In genomic region chr18:55448390-55448789, GRCh38 we compare ENCODE assay signal across 24 cellular contexts.
DNase-seq lines count a peak whose midpoint lies in the region; ATAC-seq, FAIRE-seq and TF ChIP-seq lines count a peak whose summit lies in the region.
"Had no signal": no experiment of that assay in that cellular context is flagged by ENCODE, and none has a peak within 500 bp of the region (broad histone marks: within the 10 kb centered on the region; RNA-seq: fewer than 3 reads in every experiment).

No MANE protein-coding gene starts in this region.

- no peak overlapping the region for H2AK5ac ChIP-seq in H1 (ENCODE audit: low read depth, low read length)

- H3K23me2 ChIP-seq in H1 (ENCODE audit: low read depth, low read length) = no peaks in the 10 kb centered on the region; the same call in 1 of the 2 replicates

- no peak for TF ChIP-seq POLR2A in H1 (IDR thresholded peaks at IDR 0.05; ENCODE audit: control extremely low read depth in 1 of 2, low read depth in 2 of 2, low read length in 2 of 2)

- H3K36me3 ChIP-seq in BLaER1 (peaks cover 80% of the 10 kb centered on the region), H1 (ENCODE audit: control insufficient read depth in 2 of 4, insufficient read depth in 4 of 4, low read length in 3 of 4) (peaks cover 0 to 12% (median 0%) of the 10 kb centered on the region in 4 experiments; a peak in 1 of 8 replicates)

- FAIRE-seq in D721Med (lab: Jason Lieb, UNC) (peak; percentile 99), H1 (lab: Jason Lieb, UNC) (no peak)
- FAIRE-seq: GM18507 had no signal

- H3K56ac ChIP-seq in H1 (replicated peaks; ENCODE audit: insufficient read length, low read depth, low read length) = no peak overlapping the region

- H2BK20ac ChIP-seq in H1 (ENCODE audit: low read length) = no peak overlapping the region

- no peak overlapping the region for H3K18ac ChIP-seq in H1 (ENCODE audit: extremely low read depth, low read length)

- H3K27me3 ChIP-seq in BLaER1 = no peaks in the 10 kb centered on the region
- no peaks in the 10 kb centered on the region for H3K27me3 ChIP-seq in H1 (replicated peaks in 1 of 4; ENCODE audit: control insufficient read depth in 3 of 4, extremely low read depth in 1 of 4, insufficient read depth in 3 of 4, low read length in 3 of 4)
- H3K27me3 ChIP-seq: BE2C had no signal

- no peak overlapping the region for H2BK12ac ChIP-seq in H1 (ENCODE audit: low read depth, low read length)

- H3K4me3 ChIP-seq in BLaER1 (no peak overlapping the region), H1 (ENCODE audit: extremely low read depth in 1 of 4, insufficient read depth in 2 of 4, low read depth in 3 of 4, low read length in 4 of 4) (no peak overlapping the region)
- H3K4me3 ChIP-seq: GM23338 had no signal

- H3K23ac ChIP-seq in H1 (ENCODE audit: insufficient read length) = no peak overlapping the region

- intact Hi-C loops in posterior cingulate gyrus (cut with DNase I) = no loop called here

- no peak overlapping the region for H2AFZ ChIP-seq in H1 (ENCODE audit: low read length)
- H2AFZ ChIP-seq: GM23338 had no signal

- no peak overlapping the region for H2BK120ac ChIP-seq in H1 (replicated peaks; ENCODE audit: low read depth, low read length)

- TF ChIP-seq RAD21 in H1 (IDR thresholded peaks at IDR 0.05 in 1 of 2, conservative IDR thresholded peaks at IDR 0.05 in 1 of 2; ENCODE audit: low read depth in 2 of 2, low read length in 2 of 2) = no peak

- H3K27ac ChIP-seq in BLaER1 = 0 out of 2 replicates have a peak overlapping the region, but pooled peaks have one; percentile 3
- no peak overlapping the region for H3K27ac ChIP-seq in H1 (ENCODE audit: low read depth, low read length)

- H4K5ac ChIP-seq in H1 (ENCODE audit: insufficient read length, low read depth, low read length) = no peak overlapping the region

- H4K20me1 ChIP-seq in BLaER1 (peaks cover 99% of the 10 kb centered on the region), H1 (replicated peaks in 1 of 2; ENCODE audit: control insufficient read depth in 1 of 2, insufficient read depth in 2 of 2, low read length in 2 of 2) (peaks cover 2% of the 10 kb centered on the region in 2 experiments)

- H3K9me3 ChIP-seq in BLaER1 (peaks cover 29% of the 10 kb centered on the region), H1 (ENCODE audit: insufficient read depth in 2 of 2, low read depth in 1 of 2, low read length in 1 of 2) (peaks cover 5 to 12% of the 10 kb centered on the region in 2 experiments; a peak in 3 of 4 replicates)
- H3K9me3 ChIP-seq: BE2C had no signal

- TF ChIP-seq EP300 in H1 (IDR thresholded peaks at IDR 0.05; ENCODE audit: borderline replicate concordance in 1 of 2, low read depth in 2 of 2, low read length in 2 of 2) = no peak

- no peak overlapping the region for H4K8ac ChIP-seq in H1 (ENCODE audit: extremely low read depth, insufficient read depth, low read length)

- TF ChIP-seq CTCF in D721Med (IDR thresholded peaks at IDR 0.05; ENCODE audit: insufficient read depth, missing control alignments) = no peak
- no peak for TF ChIP-seq CTCF in H1 (IDR thresholded peaks at IDR 0.05; ENCODE audit: control extremely low read depth in 1 of 3, insufficient read depth in 1 of 3, low read depth in 1 of 3, low read length in 3 of 3)

- H3K4me1 ChIP-seq in BLaER1 (peaks cover 58% of the 10 kb centered on the region), H1 (replicated peaks in 1 of 4; ENCODE audit: control insufficient read depth in 3 of 4, insufficient read depth in 4 of 4, low read length in 3 of 4) (peaks cover 0 to 3% (median 0%) of the 10 kb centered on the region in 4 experiments; a peak in 1 of 7 replicates)
- H3K4me1 ChIP-seq: BE2C had no signal

- H3K14ac ChIP-seq in H1 (ENCODE audit: insufficient read length) = peak overlapping the region; percentile 54

- H4K91ac ChIP-seq in H1 (replicated peaks; ENCODE audit: insufficient read length, low read length) = no peak overlapping the region

- 91% methylated on average over 4 of the region's 4 CpGs; no CpG with 5 or more reads in 1 of the 2 experiments for WGBS in H1 (ENCODE audit: extremely low coverage in 1 of 2, insufficient coverage in 1 of 2, insufficient read length in 1 of 2, insufficient replicate concordance in 2 of 2, low coverage in 1 of 2, low lambda C conversion rate in 2 of 2, missing lambda C conversion rate in 1 of 2), 2 experiments

- no peak overlapping the region for H3K4ac ChIP-seq in H1 (replicated peaks; ENCODE audit: insufficient read length, low read depth, low read length)

- H3K9ac ChIP-seq in BLaER1 (no peak overlapping the region), H1 (replicated peaks in 1 of 4; ENCODE audit: extremely low read depth in 1 of 4, low read depth in 3 of 4, low read length in 3 of 4) (no peak overlapping the region)

- CTCF ChIA-PET in H1 (lab: Charles Lee; ENCODE audit: partially characterized antibody) = interaction anchor here (2.7 kb wide), 1 partner anchor 8 kb away, joined by 14 read pairs; no protein-coding TSS in a partner anchor

- H3K4me2 ChIP-seq in BLaER1 (peak overlapping the region; percentile 8), H1 (ENCODE audit: insufficient read depth in 1 of 2, low read depth in 2 of 2, low read length in 2 of 2) (no peak overlapping the region)
- H3K4me2 ChIP-seq: GM23338 had no signal

- H2BK15ac ChIP-seq in H1 (ENCODE audit: low read length) = no peak overlapping the region

- ATAC-seq in HG02885 (IDR thresholded peaks at IDR 0.05; ENCODE audit: poor library complexity, unreplicated experiment) = no peak
- ATAC-seq in HG03045 (IDR thresholded peaks at IDR 0.05; ENCODE audit: unreplicated experiment) = no peak
- ATAC-seq: GM23338, HCT116, PC-3, T-helper 17 cell had no signal

- peaks cover 7 to 95% of the 10 kb centered on the region in 2 experiments; a peak in 3 of 4 replicates for H3K79me2 ChIP-seq in H1 (ENCODE audit: control insufficient read depth in 1 of 2, insufficient read depth in 2 of 2, low read length in 2 of 2)

- no peak overlapping the region for H2BK5ac ChIP-seq in H1 (ENCODE audit: low read depth, low read length)

- DNase-seq in D721Med (ENCODE audit: insufficient read length, low spot score) (no peak), NCI-H526 (lab: John Stamatoyannopoulos, UW) (peak; percentile 21 to 58), H1 (ENCODE audit: low read depth in 1 of 2, low spot score in 2 of 2) (no peak), posterior cingulate gyrus (no peak)
- DNase-seq: BE2C; CD4-positive, alpha-beta T cell; COR-L47; DMS 273 treated with DMSO at 0.1 percent for 48 hours; DND-41; MV-4-11; NCI-H1436; NCI-H2029; NCI-H2171 treated with DMSO at 0.1 percent for 48 hours; NCI-H524 treated with DMSO at 0.1 percent for 48 hours; PC-3; Right ventricle myocardium superior; SW 1271; T-helper 17 cell had no signal

- POLR2A ChIA-PET in H1 (lab: Charles Lee; ENCODE audit: partially characterized antibody) = interaction anchor here (0.6 kb wide), 1 partner anchor 1006 kb away, joined by 5 read pairs; no protein-coding TSS in a partner anchor

- peaks cover 3% of the 10 kb centered on the region; the same call in 1 of the 2 replicates for H3K79me1 ChIP-seq in H1 (ENCODE audit: low read depth, low read length)

TF ChIP-seq in H1, 55 proteins besides CTCF, POLR2A, EP300 and RAD21:
- TF ChIP-seq CBX5 (IDR thresholded peaks at IDR 0.05; ENCODE audit: low read depth, low read length) (no peak), POLR2AphosphoS5 (IDR thresholded peaks at IDR 0.05; ENCODE audit: low read depth, low read length) (no peak), GABPA (IDR thresholded peaks at IDR 0.05; ENCODE audit: borderline replicate concordance, insufficient read depth, low read length) (no peak), MAFK (IDR thresholded peaks at IDR 0.05; ENCODE audit: low read depth, low read length) (no peak)

Comparison
In these comparisons a context has a peak if more than half of its experiments do, and no peak if none do; other contexts are left out.
1. DNase-seq: peak in NCI-H526 (2 of 2); none in D721Med (single experiment), H1 (0 of 2) and posterior cingulate gyrus (0 of 10).